Comparison of ENCODE assay signal across 18 cellular contexts in the genomic region with DNA sequence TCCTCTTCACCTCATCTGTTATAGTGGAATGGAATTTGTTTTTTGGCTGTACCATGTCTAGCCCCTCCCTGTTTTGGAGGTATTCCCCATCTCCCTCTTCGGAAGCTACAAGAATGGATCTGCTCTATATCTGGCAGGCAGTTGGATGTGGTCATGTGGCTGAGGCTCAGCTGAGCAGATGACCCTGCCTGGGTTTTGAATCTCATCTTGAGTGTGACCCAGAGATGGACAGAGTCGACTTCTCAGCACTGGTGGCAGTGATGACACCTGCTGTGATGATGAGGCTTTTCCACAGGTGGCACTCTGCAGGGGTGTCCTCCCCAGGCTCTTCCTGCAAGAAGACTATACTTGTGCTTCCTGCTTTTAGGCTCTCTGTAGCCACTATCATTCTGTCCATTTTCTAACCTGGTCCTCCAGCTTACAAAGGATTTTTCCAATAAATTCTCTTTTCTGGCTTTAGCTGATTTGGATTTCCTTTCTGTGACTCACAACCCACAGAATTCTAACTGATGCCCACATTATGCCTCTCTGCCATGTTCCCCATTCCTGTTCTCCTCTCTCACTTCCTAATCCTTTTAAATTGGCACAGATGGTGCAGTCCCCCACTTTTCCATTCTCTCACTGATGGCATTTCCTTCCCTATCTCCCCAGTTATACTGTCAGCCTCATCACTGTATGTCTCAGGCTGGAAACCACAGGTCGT. TPM values are rescaled to one million over a fixed set of nuclear protein-coding genes. Genes with fewer than 3 reads are reported as not detected.
DNase-seq lines count a peak whose midpoint lies in the region; ATAC-seq and TF ChIP-seq lines count a peak whose summit lies in the region.
"Had no signal": no experiment of that assay in that cellular context is flagged by ENCODE, and none has a peak within 500 bp of the region (broad histone marks: within the 10 kb centered on the region; RNA-seq: fewer than 3 reads in every experiment).

No MANE protein-coding gene starts in this region.

- peaks cover 12% of the 10 kb centered on the region for H3K9me3 Mint-ChIP-seq in neural crest cell
- peaks cover 8% of the 10 kb centered on the region for H3K9me3 Mint-ChIP-seq in activated naive CD8-positive, alpha-beta T cell treated with anti-CD3 and anti-CD28 coated beads for 36 hours
- H3K9me3 Mint-ChIP-seq: stimulated activated memory B cell treated with anti-CD40 and anti-IgM and Interleukin-4, amounts not matched to agents 10 μg/mL and 1 μg/mL and 100 μg/mL, for 72 hours had no signal

- no peaks in the 10 kb centered on the region for H4K20me1 ChIP-seq in MM.1S (ENCODE audit: insufficient read depth, low read length)

- H3K27me3 Mint-ChIP-seq in neural crest cell (ENCODE audit: low read depth): peaks cover 23% of the 10 kb centered on the region
- peaks cover 28% of the 10 kb centered on the region for H3K27me3 Mint-ChIP-seq in activated naive CD8-positive, alpha-beta T cell treated with anti-CD3 and anti-CD28 coated beads for 36 hours

- no peaks in the 10 kb centered on the region for H3K79me2 ChIP-seq in MM.1S (ENCODE audit: low read length)

- DNase-seq in D341Med (ENCODE audit: low spot score) (peak; percentile 13), MM.1S (peak; percentile 16), dedifferentiated amniotic fluid mesenchymal stem cell (ENCODE audit: extremely low spot score) (peak; percentile 26), neural crest cell (ENCODE audit: low read depth, low spot score) (no peak), superior temporal gyrus (ENCODE audit: extremely low spot score) (no peak)
- DNase-seq in activated naive CD8-positive, alpha-beta T cell treated with anti-CD3 and anti-CD28 coated beads for 36 hours: no peak
- DNase-seq: CD4-positive, alpha-beta T cell; mesendoderm; NCI-H187 treated with DMSO at 0.1 percent for 48 hours; NCI-H524; PC-9; SW 1271; uterus had no signal

- no peak for ATAC-seq in HG02678 (IDR thresholded peaks at IDR 0.05; ENCODE audit: unreplicated experiment)
- no peak for ATAC-seq in GM21717 (IDR thresholded peaks at IDR 0.05; ENCODE audit: unreplicated experiment)
- ATAC-seq: GM12878; stimulated activated memory B cell treated with anti-CD40 and anti-IgM and Interleukin-4, amounts not matched to agents 10 μg/mL and 1 μg/mL and 100 μg/mL, for 72 hours had no signal

- TF ChIP-seq CTCF in MM.1S (IDR thresholded peaks at IDR 0.05; ENCODE audit: low read length) (peak; percentile 11; the same call in 1 of the 2 replicates), neural crest cell (conservative IDR thresholded peaks at IDR 0.05) (no peak)

- H3K36me3 Mint-ChIP-seq in neural crest cell (ENCODE audit: low read depth): no peaks in the 10 kb centered on the region
- H3K36me3 Mint-ChIP-seq in activated naive CD8-positive, alpha-beta T cell treated with anti-CD3 and anti-CD28 coated beads for 36 hours: no peaks in the 10 kb centered on the region
- H3K36me3 Mint-ChIP-seq: activated naive CD4-positive, alpha-beta T cell treated with anti-CD3 and anti-CD28 coated beads, Interleukin-2, amount 50 U/mL, for 24 hours; stimulated activated memory B cell treated with anti-CD40 and anti-IgM and Interleukin-4, amounts not matched to agents 10 μg/mL and 1 μg/mL and 100 μg/mL, for 72 hours had no signal

- no peak overlapping the region for H3K9ac ChIP-seq in MM.1S (ENCODE audit: low read length)

- no peaks in the 10 kb centered on the region for H3K9me3 ChIP-seq in MM.1S (replicated peaks; ENCODE audit: insufficient read depth, low read length)

- peaks cover 39% of the 10 kb centered on the region for H3K4me1 ChIP-seq in MM.1S (ENCODE audit: low read length)
- H3K4me1 ChIP-seq: uterus had no signal

- no peak overlapping the region for H3K4me3 ChIP-seq in MM.1S (ENCODE audit: low read length)
- H3K4me3 ChIP-seq: GM12878, PC-9, uterus had no signal

- no peaks in the 10 kb centered on the region for H3K27me3 ChIP-seq in MM.1S (replicated peaks; ENCODE audit: insufficient read depth, low read length)
- H3K27me3 ChIP-seq: uterus had no signal

- no peaks in the 10 kb centered on the region for H3K4me1 Mint-ChIP-seq in neural crest cell
- H3K4me1 Mint-ChIP-seq in activated naive CD8-positive, alpha-beta T cell treated with anti-CD3 and anti-CD28 coated beads for 36 hours: no peaks in the 10 kb centered on the region
- H3K4me1 Mint-ChIP-seq: activated naive CD4-positive, alpha-beta T cell treated with anti-CD3 and anti-CD28 coated beads, Interleukin-2, amount 50 U/mL, for 24 hours had no signal

- H3K27ac Mint-ChIP-seq in neural crest cell (ENCODE audit: unreplicated experiment): peak overlapping the region; percentile 75
- no peak overlapping the region for H3K27ac Mint-ChIP-seq in activated naive CD8-positive, alpha-beta T cell treated with anti-CD3 and anti-CD28 coated beads for 36 hours
- H3K27ac Mint-ChIP-seq: activated naive CD4-positive, alpha-beta T cell treated with anti-CD3 and anti-CD28 coated beads, Interleukin-2, amount 50 U/mL, for 24 hours; CD4-positive, alpha-beta T cell; stimulated activated memory B cell treated with anti-CD40 and anti-IgM and Interleukin-4, amounts not matched to agents 10 μg/mL and 1 μg/mL and 100 μg/mL, for 72 hours had no signal

- no peak overlapping the region for H2AFZ ChIP-seq in MM.1S (ENCODE audit: low read length)
- H2AFZ ChIP-seq: PC-9 had no signal

- 0 out of 2 replicates have a peak overlapping the region, but pooled peaks have one; percentile 9 for H3K4me2 ChIP-seq in MM.1S (ENCODE audit: low read depth, low read length)
- H3K4me2 ChIP-seq: PC-9 had no signal

- peaks cover 11% of the 10 kb centered on the region for H3F3A ChIP-seq in MM.1S (ENCODE audit: insufficient read depth, low read length)

- no peaks in the 10 kb centered on the region for H3K9me2 ChIP-seq in MM.1S (replicated peaks; ENCODE audit: insufficient read depth, low read length)

- peak overlapping the region; percentile 3; the same call in 1 of the 2 replicates for H3K27ac ChIP-seq in MM.1S (ENCODE audit: low read length)
- H3K27ac ChIP-seq: PC-9, uterus had no signal

- H3K4me3 Mint-ChIP-seq in neural crest cell: no peak overlapping the region
- H3K4me3 Mint-ChIP-seq in activated naive CD8-positive, alpha-beta T cell treated with anti-CD3 and anti-CD28 coated beads for 36 hours: no peak overlapping the region
- H3K4me3 Mint-ChIP-seq: activated naive CD4-positive, alpha-beta T cell treated with anti-CD3 and anti-CD28 coated beads, Interleukin-2, amount 50 U/mL, for 24 hours; CD4-positive, alpha-beta T cell; stimulated activated memory B cell treated with anti-CD40 and anti-IgM and Interleukin-4, amounts not matched to agents 10 μg/mL and 1 μg/mL and 100 μg/mL, for 72 hours had no signal

- no peaks in the 10 kb centered on the region for H3K36me3 ChIP-seq in MM.1S (replicated peaks; ENCODE audit: insufficient read depth, low read length)
- H3K36me3 ChIP-seq: uterus had no signal

RNA-seq across cellular contexts. Expression of a gene that starts 7.5 kb away (rescaled TPM):
- 5.2 and 7.5 TPM in 2 replicates for total RNA-seq in neural crest cell
- not detected for total RNA-seq in activated naive CD8-positive, alpha-beta T cell treated with anti-CD3 and anti-CD28 coated beads for 36 hours
- total RNA-seq: CD4-positive, alpha-beta T cell had no signal

Comparison
In these comparisons a context has a peak if more than half of its experiments do, and no peak if none do; other contexts are left out.
1. DNase-seq: peak in D341Med (single experiment), MM.1S (single experiment) and dedifferentiated amniotic fluid mesenchymal stem cell (single experiment); none in neural crest cell (single experiment), activated naive CD8-positive, alpha-beta T cell treated with anti-CD3 and anti-CD28 coated beads for 36 hours (single experiment) and superior temporal gyrus (single experiment).